1 cellular context compared by ENCODE assay signal in genomic region chr14:59189822-59190368, GRCh38.
TF ChIP-seq lines count a peak whose summit lies in the region.

No MANE protein-coding gene starts in this region.

TF ChIP-seq in HEK293, 187 proteins besides CTCF, POLR2A, EP300 and RAD21 (continued from another document and continues in another):
- TF ChIP-seq TSHZ1 (tag by site-specific recombination; IDR thresholded peaks at IDR 0.05; ENCODE audit: borderline replicate concordance) (no peak), YY1 (tag by site-specific recombination; IDR thresholded peaks at IDR 0.05) (no peak), ZNF266 (tag by site-specific recombination; IDR thresholded peaks at IDR 0.05; ENCODE audit: low read depth) (no peak), ZBTB26 (tag by site-specific recombination; optimal IDR thresholded peaks at IDR 0.05) (no peak), ZNF280C (tag by site-specific recombination; IDR thresholded peaks at IDR 0.05) (no peak), ZBTB10 (tag by site-specific recombination; IDR thresholded peaks at IDR 0.05) (no peak), WT1 (tag by site-specific recombination; IDR thresholded peaks at IDR 0.05) (no peak), REPIN1 (tag by site-specific recombination; IDR thresholded peaks at IDR 0.05; ENCODE audit: low read depth) (no peak), ZNF624 (tag by site-specific recombination; IDR thresholded peaks at IDR 0.05) (no peak), ZNF830 (tag by site-specific recombination; IDR thresholded peaks at IDR 0.05; ENCODE audit: low read depth) (no peak), BCL11B (tag by site-specific recombination; IDR thresholded peaks at IDR 0.05; ENCODE audit: low read depth) (no peak), RBAK (tag by site-specific recombination; IDR thresholded peaks at IDR 0.05) (no peak), ZNF335 (tag by site-specific recombination; conservative IDR thresholded peaks at IDR 0.05) (peak; percentile 73), REST (tag by site-specific recombination; IDR thresholded peaks at IDR 0.05) (no peak), SP3 (tag by site-specific recombination; IDR thresholded peaks at IDR 0.05) (peak; percentile 59; the same call in 1 of the 2 replicates), HOXD13 (CRISPR knock-in tag; IDR thresholded peaks at IDR 0.05; ENCODE audit: borderline replicate concordance) (no peak), ZNF747 (tag by site-specific recombination; IDR thresholded peaks at IDR 0.05) (no peak), ZNF571 (tag by site-specific recombination; IDR thresholded peaks at IDR 0.05) (no peak), ZNF248 (tag by site-specific recombination; IDR thresholded peaks at IDR 0.05) (no peak), ZNF76 (tag by site-specific recombination; IDR thresholded peaks at IDR 0.05; ENCODE audit: borderline replicate concordance, low read depth) (no peak), ZNF488 (tag by site-specific recombination; IDR thresholded peaks at IDR 0.05) (no peak), ZNF24 (tag by site-specific recombination; IDR thresholded peaks at IDR 0.05) (no peak), ZSCAN4 (tag by site-specific recombination; IDR thresholded peaks at IDR 0.05) (no peak), ZNF629 (tag by site-specific recombination; IDR thresholded peaks at IDR 0.05) (no peak), KLF16 (tag by site-specific recombination; IDR thresholded peaks at IDR 0.05) (peak; percentile 68), ZNF776 (tag by site-specific recombination; IDR thresholded peaks at IDR 0.05; ENCODE audit: borderline replicate concordance) (no peak), ZNF433 (tag by site-specific recombination; IDR thresholded peaks at IDR 0.05; ENCODE audit: low read depth) (no peak), ZBTB7A (tag by site-specific recombination; IDR thresholded peaks at IDR 0.05; ENCODE audit: low read depth) (no peak), ZBTB20 (tag by site-specific recombination; IDR thresholded peaks at IDR 0.05) (0 out of 2 replicates have a peak, but pooled peaks have one; percentile 38), ZNF324 (tag by site-specific recombination; IDR thresholded peaks at IDR 0.05) (no peak), ZNF558 (tag by site-specific recombination; IDR thresholded peaks at IDR 0.05) (no peak), ZNF175 (tag by site-specific recombination; IDR thresholded peaks at IDR 0.05) (no peak), ZNF391 (tag by site-specific recombination; IDR thresholded peaks at IDR 0.05; ENCODE audit: borderline replicate concordance, low read depth) (no peak), PRDM4 (tag by site-specific recombination; IDR thresholded peaks at IDR 0.05) (no peak), OVOL3 (tag by site-specific recombination; IDR thresholded peaks at IDR 0.05) (no peak), ZBTB48 (tag by site-specific recombination; IDR thresholded peaks at IDR 0.05) (no peak), ZNF133 (tag by site-specific recombination; IDR thresholded peaks at IDR 0.05) (no peak), ZEB2 (tag by site-specific recombination; IDR thresholded peaks at IDR 0.05) (no peak), ZNF785 (tag by site-specific recombination; IDR thresholded peaks at IDR 0.05) (no peak), YY2 (tag by site-specific recombination; IDR thresholded peaks at IDR 0.05) (no peak), ZSCAN23 (tag by site-specific recombination; IDR thresholded peaks at IDR 0.05) (no peak), ZNF362 (tag by site-specific recombination; IDR thresholded peaks at IDR 0.05) (no peak), ZBTB21 (tag by site-specific recombination; IDR thresholded peaks at IDR 0.05) (no peak), ZNF416 (tag by site-specific recombination; IDR thresholded peaks at IDR 0.05) (no peak), ZNF660 (tag by site-specific recombination; IDR thresholded peaks at IDR 0.05) (no peak), ZNF610 (tag by site-specific recombination; IDR thresholded peaks at IDR 0.05; ENCODE audit: borderline replicate concordance) (no peak), PRDM1 (tag by site-specific recombination; IDR thresholded peaks at IDR 0.05) (peak; percentile 90), KLF8 (tag by site-specific recombination; IDR thresholded peaks at IDR 0.05) (peak; percentile 57; the same call in 1 of the 2 replicates), ZNF221 (tag by site-specific recombination; IDR thresholded peaks at IDR 0.05; ENCODE audit: borderline replicate concordance) (no peak), ZNF585B (tag by site-specific recombination; IDR thresholded peaks at IDR 0.05) (no peak)
